Comparison of ENCODE assay signal across 15 cellular contexts in the genomic region with DNA sequence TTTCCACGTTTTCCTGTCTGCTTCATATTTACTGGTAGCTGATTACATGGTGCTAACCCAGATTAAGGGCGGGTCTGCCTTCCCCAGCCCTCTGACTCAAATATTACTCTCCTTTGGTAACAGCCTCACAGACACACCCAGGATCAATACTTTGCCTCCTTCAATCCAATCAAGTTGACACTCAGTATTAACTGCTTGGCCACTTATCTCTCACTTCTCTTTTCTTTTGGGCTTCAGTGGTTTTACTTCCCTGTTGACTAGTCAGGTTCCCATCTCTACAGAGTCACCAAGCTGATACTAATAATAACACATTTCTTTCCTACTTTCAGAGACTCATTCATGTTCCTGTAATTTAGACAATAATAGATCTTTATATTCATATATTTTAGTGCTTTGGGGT.
DNase-seq lines count a peak whose midpoint lies in the region; ATAC-seq and TF ChIP-seq lines count a peak whose summit lies in the region.
"Had no signal": no experiment of that assay in that cellular context is flagged by ENCODE, and none has a peak within 500 bp of the region (broad histone marks: within the 10 kb centered on the region; RNA-seq: fewer than 3 reads in every experiment).

No MANE protein-coding gene starts in this region.

- H3K36me3 Mint-ChIP-seq in MCF 10A (ENCODE audit: insufficient read depth, unreplicated experiment) = no peaks in the 10 kb centered on the region
- peaks cover 4% of the 10 kb centered on the region for H3K36me3 Mint-ChIP-seq in natural killer cell treated with Interleukin-12 subunit alpha and Interleukin-12 subunit beta and Interleukin-15 and Interleukin-18, amount 100 ng/mL, for 72 hours

- TF ChIP-seq CTCF in MCF 10A (IDR thresholded peaks at IDR 0.05; ENCODE audit: unreplicated experiment) = no peak

- DNase-seq in SKM-1 treated with dmso at 0.1 percent for 144 hours (lab: John Stamatoyannopoulos, UW; ENCODE audit: unreplicated experiment) (peak; percentile 38), superior temporal gyrus (ENCODE audit: extremely low spot score) (no peak), MCF 10A (ENCODE audit: unreplicated experiment) (no peak), GM19238 (ENCODE audit: insufficient read length, low spot score) (no peak)
- no peak for DNase-seq in natural killer cell treated with Interleukin-12 subunit alpha and Interleukin-12 subunit beta and Interleukin-15 and Interleukin-18, amount 100 ng/mL, for 72 hours (ENCODE audit: low spot score)
- DNase-seq: activated CD4-positive, alpha-beta T cell treated with anti-CD3 and anti-CD28 coated beads, Interleukin-2, amount 10 ng/mL, durations not matched to agents 24 days and 14 days; activated naive CD4-positive, alpha-beta T cell treated with anti-CD3 and anti-CD28 coated beads, Interleukin-2, amount 50 U/mL, for 16 hours; CD4-positive, alpha-beta T cell; dermis blood vessel endothelial cell; head of caudate nucleus; lower lobe of right lung; SHP77 treated with DMSO at 0.1 percent for 48 hours had no signal

- CTCF ChIA-PET in MCF 10A (lab: Yijun Ruan, JAX) = interaction anchor here (0.6 kb wide), 1 partner anchor 13 kb away, joined by 3 read pairs; no protein-coding TSS in a partner anchor

- intact Hi-C loops in MCF 10A (cut with micrococcal nuclease) = no loop called here

- H3K4me1 Mint-ChIP-seq in MCF 10A (ENCODE audit: insufficient read depth, unreplicated experiment) = peaks cover 9% of the 10 kb centered on the region
- H3K4me1 Mint-ChIP-seq in natural killer cell treated with Interleukin-12 subunit alpha and Interleukin-12 subunit beta and Interleukin-15 and Interleukin-18, amount 100 ng/mL, for 72 hours (ENCODE audit: low read depth in 2 of 2) = no peaks in the 10 kb centered on the region
- H3K4me1 Mint-ChIP-seq: activated CD4-positive, alpha-beta T cell treated with anti-CD3 and anti-CD28 coated beads, Interleukin-2, amount 10 ng/mL, durations not matched to agents 24 days and 14 days had no signal

- no peaks in the 10 kb centered on the region for H3K27me3 Mint-ChIP-seq in MCF 10A (ENCODE audit: insufficient read depth, unreplicated experiment)
- H3K27me3 Mint-ChIP-seq in natural killer cell treated with Interleukin-12 subunit alpha and Interleukin-12 subunit beta and Interleukin-15 and Interleukin-18, amount 100 ng/mL, for 72 hours = no peaks in the 10 kb centered on the region
- H3K27me3 Mint-ChIP-seq: activated CD4-positive, alpha-beta T cell treated with anti-CD3 and anti-CD28 coated beads, Interleukin-2, amount 10 ng/mL, durations not matched to agents 24 days and 14 days; CD4-positive, alpha-beta T cell had no signal

- ATAC-seq in GM18870 (IDR thresholded peaks at IDR 0.05; ENCODE audit: unreplicated experiment) (peak; percentile 99), GM21717 (IDR thresholded peaks at IDR 0.05; ENCODE audit: unreplicated experiment) (peak; percentile 99), HG03139 (IDR thresholded peaks at IDR 0.05; ENCODE audit: unreplicated experiment) (peak; percentile 87)
- no peak for ATAC-seq in natural killer cell treated with Interleukin-12 subunit alpha and Interleukin-12 subunit beta and Interleukin-15 and Interleukin-18, amount 100 ng/mL, for 72 hours

- POLR2A ChIA-PET in MCF 10A (lab: Yijun Ruan, JAX) = no interaction called here

- no TSS peak for BruUV-seq in MCF 10A (replicated peaks; lab: Mats Ljungman, UMichigan)

- H3K9me3 Mint-ChIP-seq in MCF 10A (ENCODE audit: unreplicated experiment) = peaks cover 10% of the 10 kb centered on the region
- peaks cover 15% of the 10 kb centered on the region for H3K9me3 Mint-ChIP-seq in natural killer cell treated with Interleukin-12 subunit alpha and Interleukin-12 subunit beta and Interleukin-15 and Interleukin-18, amount 100 ng/mL, for 72 hours
- H3K9me3 Mint-ChIP-seq: activated CD4-positive, alpha-beta T cell treated with anti-CD3 and anti-CD28 coated beads, Interleukin-2, amount 10 ng/mL, durations not matched to agents 24 days and 14 days had no signal

- H3K4me3 Mint-ChIP-seq in MCF 10A (ENCODE audit: unreplicated experiment) = no peak overlapping the region
- no peak overlapping the region for H3K4me3 Mint-ChIP-seq in natural killer cell treated with Interleukin-12 subunit alpha and Interleukin-12 subunit beta and Interleukin-15 and Interleukin-18, amount 100 ng/mL, for 72 hours
- H3K4me3 Mint-ChIP-seq: activated CD4-positive, alpha-beta T cell treated with anti-CD3 and anti-CD28 coated beads, Interleukin-2, amount 10 ng/mL, durations not matched to agents 24 days and 14 days; CD4-positive, alpha-beta T cell had no signal

- no peak overlapping the region for H3K27ac Mint-ChIP-seq in MCF 10A (ENCODE audit: low read depth, unreplicated experiment)
- H3K27ac Mint-ChIP-seq in natural killer cell treated with Interleukin-12 subunit alpha and Interleukin-12 subunit beta and Interleukin-15 and Interleukin-18, amount 100 ng/mL, for 72 hours = no peak overlapping the region
- H3K27ac Mint-ChIP-seq: activated CD4-positive, alpha-beta T cell treated with anti-CD3 and anti-CD28 coated beads, Interleukin-2, amount 10 ng/mL, durations not matched to agents 24 days and 14 days; CD4-positive, alpha-beta T cell had no signal

Comparison
In these comparisons a context has a peak if more than half of its experiments do, and no peak if none do; other contexts are left out.
1. ATAC-seq: peak in GM18870 (single experiment), GM21717 (single experiment) and HG03139 (single experiment); none in natural killer cell treated with Interleukin-12 subunit alpha and Interleukin-12 subunit beta and Interleukin-15 and Interleukin-18, amount 100 ng/mL, for 72 hours (0 of 2).